19 cellular contexts compared by ENCODE assay signal in the genomic region with DNA sequence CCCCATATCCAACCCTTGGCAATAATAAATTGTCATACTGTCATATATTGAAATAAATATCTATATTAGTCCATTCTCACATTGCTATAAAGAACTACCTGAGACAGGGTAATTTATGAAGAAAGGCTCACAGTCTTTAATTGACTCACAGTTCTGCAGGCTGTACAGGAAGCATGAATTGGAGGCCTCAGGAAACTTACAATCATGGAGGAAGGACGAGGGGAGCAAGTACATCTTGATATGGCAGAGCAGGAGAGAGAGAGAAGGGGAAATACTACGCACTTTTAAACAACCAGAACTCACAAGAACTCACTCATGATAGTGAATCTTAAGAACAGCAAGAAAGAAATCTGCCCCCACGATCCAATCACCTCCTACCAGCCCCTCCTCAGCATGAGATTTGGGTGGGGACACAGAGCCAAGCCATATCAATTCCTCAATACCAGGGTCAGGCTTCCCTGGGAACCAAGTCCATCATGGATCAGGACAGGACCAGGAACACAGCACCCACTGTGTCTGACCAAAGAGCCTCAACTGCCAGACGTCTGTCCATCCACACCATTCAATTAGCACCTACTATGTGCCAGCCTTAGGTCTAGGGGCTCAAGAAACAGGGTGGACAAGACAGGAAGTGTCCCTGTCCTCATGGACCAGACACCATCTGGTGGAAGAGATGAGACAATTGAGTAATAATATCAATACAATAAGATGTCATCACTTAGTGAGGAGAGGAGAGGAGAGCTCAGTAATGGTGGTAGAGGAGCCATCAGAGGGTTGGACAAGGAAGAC. TPM values are rescaled to one million over a fixed set of nuclear protein-coding genes. Genes with fewer than 3 reads are reported as not detected.
DNase-seq lines count a peak whose midpoint lies in the region; ATAC-seq, FAIRE-seq and TF ChIP-seq lines count a peak whose summit lies in the region.
"Had no signal": no experiment of that assay in that cellular context is flagged by ENCODE, and none has a peak within 500 bp of the region (broad histone marks: within the 10 kb centered on the region; RNA-seq: fewer than 3 reads in every experiment).

No MANE protein-coding gene starts in this region.

- H3F3A ChIP-seq in DOHH2 (ENCODE audit: control insufficient read depth, insufficient read depth) (peaks cover 33% of the 10 kb centered on the region), OCI-LY1 (ENCODE audit: insufficient read depth, low read length) (0 out of 2 replicates have a peak, but pooled peaks cover 3% of the 10 kb centered on the region)

- TF ChIP-seq POLR2A in K562 (conservative IDR thresholded peaks at IDR 0.05) (no peak), H54 (IDR thresholded peaks at IDR 0.05; ENCODE audit: low read depth, low read length) (no peak)

- H3K27ac ChIP-seq in DOHH2 (ENCODE audit: low read depth, low read length) = peak overlapping the region; percentile 86
- H3K27ac ChIP-seq in OCI-LY1 (ENCODE audit: low read depth, low read length, poor library complexity, severe bottlenecking) = peak overlapping the region; percentile 99
- H3K27ac ChIP-seq in K562 (ENCODE audit: extremely low read depth, low read depth, low read length) = no peak overlapping the region
- H3K27ac ChIP-seq: GM23248 had no signal

- H3K4me2 ChIP-seq in DOHH2 (ENCODE audit: low read length) = peak overlapping the region; percentile 68
- H3K4me2 ChIP-seq in OCI-LY1 (ENCODE audit: low read length) = peak overlapping the region; percentile 14; the same call in 1 of the 2 replicates
- H3K4me2 ChIP-seq in K562 (ENCODE audit: insufficient read depth, low read length) = no peak overlapping the region

- H4K20me1 ChIP-seq in DOHH2 (ENCODE audit: control insufficient read depth, insufficient read depth, low read depth, low read length) (no peaks in the 10 kb centered on the region), OCI-LY1 (ENCODE audit: insufficient read depth, low read length) (no peaks in the 10 kb centered on the region), K562 (replicated peaks; ENCODE audit: control insufficient read depth, insufficient read depth, low read length) (peaks cover 20% of the 10 kb centered on the region; the same call in 1 of the 2 replicates)

- peaks cover 89% of the 10 kb centered on the region for H3K79me2 ChIP-seq in DOHH2 (ENCODE audit: control insufficient read depth, low read length)
- peaks cover 49% of the 10 kb centered on the region for H3K79me2 ChIP-seq in OCI-LY1 (ENCODE audit: insufficient read depth, low read length)
- H3K79me2 ChIP-seq in K562 (ENCODE audit: control insufficient read depth, insufficient read depth, low read length) = no peaks in the 10 kb centered on the region

- POLR2A ChIA-PET in K562 (lab: Yijun Ruan, JAX) = interaction anchor here (0.6 to 5.6 kb wide), 9 partner anchors 8 to 628 kb away, joined by 3 to 88 read pairs (median 4); no protein-coding TSS in a partner anchor

- FAIRE-seq in K562 (lab: Jason Lieb, UNC) (no peak), H54 (lab: Jason Lieb, UNC) (no peak)
- FAIRE-seq: A204.1, D721Med, GM12892 had no signal

- no peaks in the 10 kb centered on the region for H3K27me3 Mint-ChIP-seq in stimulated activated naive B cell treated with anti-CD40 and anti-IgM and Interleukin-4, amounts not matched to agents 10 μg/mL and 1 μg/mL and 100 μg/mL, for 72 hours

- no peak overlapping the region for H3K9ac ChIP-seq in OCI-LY1 (ENCODE audit: low read length)
- no peak overlapping the region for H3K9ac ChIP-seq in K562 (ENCODE audit: insufficient read depth in 1 of 2, low read depth in 2 of 2, low read length in 2 of 2)
- H3K9ac ChIP-seq: GM23248 had no signal

- H3K36me3 ChIP-seq in DOHH2 (ENCODE audit: control insufficient read depth, low read length) = peaks cover 57% of the 10 kb centered on the region
- peaks cover 37% of the 10 kb centered on the region for H3K36me3 ChIP-seq in OCI-LY1 (ENCODE audit: insufficient read depth, low read length)
- H3K36me3 ChIP-seq in K562 (ENCODE audit: control insufficient read depth, insufficient read depth, low read length) = no peaks in the 10 kb centered on the region
- H3K36me3 ChIP-seq: BE2C had no signal

- no peak overlapping the region for H3K4me3 Mint-ChIP-seq in stimulated activated naive B cell treated with anti-CD40 and anti-IgM and Interleukin-4, amounts not matched to agents 10 μg/mL and 1 μg/mL and 100 μg/mL, for 72 hours
- H3K4me3 Mint-ChIP-seq: CD8-positive, alpha-beta T cell had no signal

- intact Hi-C loops in K562 (cut with micrococcal nuclease) = loop anchor here (5.0 to 10.0 kb wide), 2 partner anchors 327 to 385 kb away; no protein-coding TSS in a partner anchor

- CTCF ChIA-PET in K562 (lab: Yijun Ruan, JAX; ENCODE audit: low intra/inter-chr PET ratio) = interaction anchor here (0.5 kb wide), 1 partner anchor 1244 kb away, joined by 3 read pairs; no protein-coding TSS in a partner anchor

- no peak for TF ChIP-seq RAD21 in K562 (CRISPR knock-in tag; conservative IDR thresholded peaks at IDR 0.05 in 1 of 2, IDR thresholded peaks at IDR 0.05 in 1 of 2)

- H3K27ac Mint-ChIP-seq in stimulated activated naive B cell treated with anti-CD40 and anti-IgM and Interleukin-4, amounts not matched to agents 10 μg/mL and 1 μg/mL and 100 μg/mL, for 72 hours = peak overlapping the region; percentile 68
- H3K27ac Mint-ChIP-seq: CD14-positive monocyte; CD8-positive, alpha-beta T cell had no signal

- peaks cover 0 to 9% of the 10 kb centered on the region in 2 donors for H3K9me3 Mint-ChIP-seq in stimulated activated naive B cell treated with anti-CD40 and anti-IgM and Interleukin-4, amounts not matched to agents 10 μg/mL and 1 μg/mL and 100 μg/mL, for 72 hours
- H3K9me3 Mint-ChIP-seq: CD8-positive, alpha-beta T cell had no signal

- H3K36me3 Mint-ChIP-seq in stimulated activated naive B cell treated with anti-CD40 and anti-IgM and Interleukin-4, amounts not matched to agents 10 μg/mL and 1 μg/mL and 100 μg/mL, for 72 hours = peaks cover 2 to 8% of the 10 kb centered on the region in 2 donors
- H3K36me3 Mint-ChIP-seq: CD14-positive monocyte; CD8-positive, alpha-beta T cell had no signal

- H3K4me1 Mint-ChIP-seq in stimulated activated naive B cell treated with anti-CD40 and anti-IgM and Interleukin-4, amounts not matched to agents 10 μg/mL and 1 μg/mL and 100 μg/mL, for 72 hours = peaks cover 64 to 89% of the 10 kb centered on the region in 2 donors

- H3K27me3 ChIP-seq in DOHH2 (ENCODE audit: control insufficient read depth, low read length) (no peaks in the 10 kb centered on the region), OCI-LY1 (ENCODE audit: insufficient read depth, low read length) (no peaks in the 10 kb centered on the region), K562 (ENCODE audit: control insufficient read depth in 2 of 2, insufficient read depth in 2 of 2, low read length in 2 of 2) (peaks cover 15 to 41% of the 10 kb centered on the region in 2 experiments; a peak in 4 of 5 replicates)

- no peaks in the 10 kb centered on the region; the same call in 1 of the 2 replicates for H3K9me3 ChIP-seq in DOHH2 (ENCODE audit: control insufficient read depth, insufficient read depth, low read length)
- no peaks in the 10 kb centered on the region for H3K9me3 ChIP-seq in OCI-LY1 (ENCODE audit: low read length)
- H3K9me3 ChIP-seq in K562 (replicated peaks; ENCODE audit: control insufficient read depth, insufficient read depth, low read depth, low read length) = no peaks in the 10 kb centered on the region
- H3K9me3 ChIP-seq: BE2C had no signal

- H3K9me2 ChIP-seq in DOHH2 (replicated peaks; ENCODE audit: control insufficient read depth, low read length) = no peaks in the 10 kb centered on the region
- no peaks in the 10 kb centered on the region for H3K9me2 ChIP-seq in OCI-LY1 (ENCODE audit: low read depth, low read length)

- no peaks in the 10 kb centered on the region for H3K9me1 ChIP-seq in K562 (ENCODE audit: control insufficient read depth, insufficient read depth, low read length)

- BruUV-seq in K562 (replicated peaks; lab: Mats Ljungman, UMichigan) = no TSS peak

- no peak for DNase-seq in K562 (ENCODE audit: extremely low read depth in 1 of 4, low spot score in 3 of 4)
- no peak for DNase-seq in stimulated activated naive B cell treated with anti-CD40 and anti-IgM and Interleukin-4, amounts not matched to agents 10 μg/mL and 1 μg/mL and 100 μg/mL, for 72 hours
- no peak for DNase-seq in H54 (ENCODE audit: insufficient read length, low spot score)
- no peak for DNase-seq in SHP77 (lab: John Stamatoyannopoulos, UW)
- DNase-seq: BE2C; CD8-positive, alpha-beta T cell; COR-L47; DMS153; DMS79 treated with DMSO at 0.1 percent for 48 hours; GDM1; GM23248; H7 had no signal

- TF ChIP-seq EP300 in K562 (IDR thresholded peaks at IDR 0.05; ENCODE audit: low read length) = no peak

- ATAC-seq in K562 (no peak), GM18511 (IDR thresholded peaks at IDR 0.05; ENCODE audit: unreplicated experiment) (no peak)
- ATAC-seq in stimulated activated naive B cell treated with anti-CD40 and anti-IgM and Interleukin-4, amounts not matched to agents 10 μg/mL and 1 μg/mL and 100 μg/mL, for 72 hours (replicated peaks) = no peak
- ATAC-seq: CD8-positive, alpha-beta T cell had no signal

- no peak overlapping the region for H2AFZ ChIP-seq in OCI-LY1 (ENCODE audit: low read length)
- H2AFZ ChIP-seq in K562 (ENCODE audit: low read depth, low read length) = no peak overlapping the region
- H2AFZ ChIP-seq: GM23248 had no signal

- TF ChIP-seq CTCF in DOHH2 (IDR thresholded peaks at IDR 0.05; ENCODE audit: low read depth, low read length, poor library complexity, severe bottlenecking) (no peak), OCI-LY1 (IDR thresholded peaks at IDR 0.05; ENCODE audit: low read length) (no peak), K562 (IDR thresholded peaks at IDR 0.05 in 2 of 3, conservative IDR thresholded peaks at IDR 0.05 in 1 of 3; ENCODE audit: insufficient read depth in 2 of 3, low read depth in 1 of 3, low read length in 3 of 3) (no peak)

- in situ Hi-C loops in K562 (cut with MboI) = no loop called here

- H3K4me3 ChIP-seq in DOHH2 (ENCODE audit: low read length) (0 out of 2 replicates have a peak overlapping the region, but pooled peaks have one; percentile 17), OCI-LY1 (ENCODE audit: low read depth, low read length, poor library complexity, severe bottlenecking) (no peak overlapping the region), K562 (no peak overlapping the region)
- H3K4me3 ChIP-seq: GM23248 had no signal

- WGBS in K562 (ENCODE audit: insufficient coverage, low coverage, missing lambda C conversion rate) = 2% methylated on average over 4 of the region's 4 CpGs

- peaks cover 98% of the 10 kb centered on the region for H3K4me1 ChIP-seq in DOHH2 (ENCODE audit: control insufficient read depth, low read length)
- H3K4me1 ChIP-seq in OCI-LY1 (ENCODE audit: insufficient read depth, low read length, severe bottlenecking) = peaks cover 100% of the 10 kb centered on the region
- H3K4me1 ChIP-seq in K562 (replicated peaks in 1 of 2; ENCODE audit: control insufficient read depth in 2 of 2, insufficient read depth in 2 of 2, low read length in 2 of 2) = peaks cover 0 to 13% of the 10 kb centered on the region in 2 experiments; a peak in 4 of 5 replicates
- H3K4me1 ChIP-seq: BE2C had no signal

RNA-seq across cellular contexts. Expression of gene TOP3B, which starts 56.9 kb away (rescaled TPM):
- 654 and 1,271 TPM in 2 replicates for total RNA-seq in K562 (2011; cell fraction: chromatin; rRNA removed; ENCODE audit: low replicate concordance)
- total RNA-seq in K562 (2011; cell fraction: nucleolus; rRNA removed) = 667 and 676 TPM in 2 replicates
- total RNA-seq in K562 (2011; cell fraction: nucleoplasm; rRNA removed) = 562 and 595 TPM in 2 replicates
- total RNA-seq in K562 (2014; rRNA removed) (168 and 209 TPM in 2 replicates), K562 (2014; rRNA removed; fragmentation: Illumina TruSeq; extraction: Trizol) (70.7 and 93.0 TPM in 2 replicates), K562 (2015; rRNA removed; fragmentation: Illumina TruSeq; extraction: Trizol) (132 and 135 TPM in 2 replicates), K562 (2021) (182 and 188 TPM in 2 replicates)
- polyA plus RNA-seq in K562 (2011; rRNA removed) (77.5 and 115 TPM in 2 replicates), K562 (2014; fragmentation: Illumina TruSeq; extraction: Trizol) (112 and 123 TPM in 2 replicates), K562 (2014; fragmentation: Nextera tagmentation; extraction: Ambion mirVana) (10 to 100 TPM in 1 of 2 experiments, 1 to 10 TPM in 1; 3.0 to 11.5 TPM), K562 (2014; rRNA removed) (153 and 161 TPM in 2 replicates)
- 70.1 and 77.8 TPM in 2 replicates for polyA plus RNA-seq in K562 (2011; cell fraction: cytosol; rRNA removed)
- 984 and 1,286 TPM in 2 replicates for polyA plus RNA-seq in K562 (2011; cell fraction: nucleus; rRNA removed)
- 96.9 and 122 TPM in 2 replicates for polyA plus RNA-seq in K562 (2012)
- 98.9 and 108 TPM in 2 replicates for polyA minus RNA-seq in K562 (2011; rRNA and poly(A)+ RNA removed)
- polyA minus RNA-seq in K562 (2011; cell fraction: cytosol; rRNA and poly(A)+ RNA removed) = 76.3 and 79.3 TPM in 2 replicates
- 248 and 295 TPM in 2 replicates for polyA minus RNA-seq in K562 (2011; cell fraction: nucleus; rRNA and poly(A)+ RNA removed)
